In genomic region chr5:13745508-13745907, GRCh38 we compare ENCODE assay signal across 14 cellular contexts.
DNase-seq lines count a peak whose midpoint lies in the region; ATAC-seq, FAIRE-seq and TF ChIP-seq lines count a peak whose summit lies in the region.
"Had no signal": no experiment of that assay in that cellular context is flagged by ENCODE, and none has a peak within 500 bp of the region (broad histone marks: within the 10 kb centered on the region; RNA-seq: fewer than 3 reads in every experiment).

No MANE protein-coding gene starts in this region.

- H3K4me1 ChIP-seq in endothelial cell of umbilical vein (ENCODE audit: control insufficient read depth, extremely low read depth, insufficient read depth, low read length) (peaks cover 5% of the 10 kb centered on the region), heart left ventricle (no peaks in the 10 kb centered on the region)
- H3K4me1 ChIP-seq: heart right ventricle had no signal

- WGBS in heart left ventricle, 4 donors: 28 to 35% (median 31%) methylated on average over 3 of the region's 3 CpGs

- dilution Hi-C loops in endothelial cell of umbilical vein (cut with MboI; ENCODE audit: extremely low pct_ligation_motif_present, low sequenced_read_pairs): no loop called here

- H3K4me3 ChIP-seq in endothelial cell of umbilical vein (replicated peaks in 1 of 3; ENCODE audit: insufficient read depth in 1 of 3, low read depth in 1 of 3, low read length in 3 of 3) (no peak overlapping the region), heart left ventricle (no peak overlapping the region)
- H3K4me3 ChIP-seq: heart right ventricle, PC-9 had no signal

- DNase-seq in COLO829 (ENCODE audit: low spot score): peak; percentile 4
- peak; percentile 48 for DNase-seq in NCI-H226
- peak; percentile 60 for DNase-seq in endothelial cell of umbilical vein (ENCODE audit: low read depth, low spot score)
- peak; percentile 58 to 81 for DNase-seq in lung microvascular endothelial cell (ENCODE audit: low read depth in 2 of 2)
- DNase-seq in effector CD4-positive, alpha-beta T cell: no peak
- DNase-seq in heart left ventricle: no peak
- DNase-seq in caudate nucleus (lab: John Stamatoyannopoulos, UW): no peak
- DNase-seq: C1 segment of cervical spinal cord; heart right ventricle; PC-9; stimulated activated CD4-positive, alpha-beta T cell treated with anti-CD3 and anti-CD28 coated beads, Interleukin-1b, Interleukin-23, amount 100 ng/mL, for 48 hours; T-helper 9 cell had no signal

- intact Hi-C loops in endothelial cell of umbilical vein (cut with micrococcal nuclease) (no loop called here), heart left ventricle (cut with DNase I) (no loop called here)

- no peaks in the 10 kb centered on the region for H4K20me1 ChIP-seq in endothelial cell of umbilical vein (replicated peaks; ENCODE audit: control insufficient read depth, extremely low read depth, insufficient read depth, low read length)

- H3K79me2 ChIP-seq in endothelial cell of umbilical vein (ENCODE audit: control insufficient read depth, insufficient read depth, low read length): no peaks in the 10 kb centered on the region

- no peaks in the 10 kb centered on the region for H3K27me3 ChIP-seq in endothelial cell of umbilical vein (ENCODE audit: control insufficient read depth in 2 of 2, insufficient read depth in 2 of 2, low read length in 2 of 2)
- no peaks in the 10 kb centered on the region for H3K27me3 ChIP-seq in heart left ventricle
- H3K27me3 ChIP-seq: heart right ventricle had no signal

- H3K9me3 ChIP-seq in endothelial cell of umbilical vein (replicated peaks; ENCODE audit: control insufficient read depth, insufficient read depth, low read length) (no peaks in the 10 kb centered on the region), heart left ventricle (peaks cover 0 to 8% (median 0%) of the 10 kb centered on the region in 12 donors)

- H3K36me3 ChIP-seq in endothelial cell of umbilical vein (ENCODE audit: control insufficient read depth in 2 of 2, extremely low read depth in 1 of 2, insufficient read depth in 2 of 2, low read length in 2 of 2) (no peaks in the 10 kb centered on the region), heart left ventricle (no peaks in the 10 kb centered on the region)
- H3K36me3 ChIP-seq: heart right ventricle had no signal

- peak overlapping the region; percentile 5 for H3K27ac ChIP-seq in endothelial cell of umbilical vein (ENCODE audit: insufficient read depth, low read depth, low read length)
- H3K27ac ChIP-seq in heart left ventricle: no peak overlapping the region
- no peak overlapping the region for H3K27ac ChIP-seq in caudate nucleus (ENCODE audit: low read depth, low read length)
- H3K27ac ChIP-seq: heart right ventricle, PC-9 had no signal

- no peak for TF ChIP-seq CTCF in endothelial cell of umbilical vein (IDR thresholded peaks at IDR 0.05; ENCODE audit: extremely low read depth in 1 of 2, insufficient read depth in 1 of 2, low read depth in 1 of 2, low read length in 2 of 2)
- TF ChIP-seq CTCF in heart left ventricle (IDR thresholded peaks at IDR 0.05): no peak

- POLR2A ChIA-PET in endothelial cell of umbilical vein (lab: Charles Lee): no interaction called here

- peak; percentile 82 for FAIRE-seq in endothelial cell of umbilical vein (lab: Jason Lieb, UNC)

- peak overlapping the region; percentile 46 for H3K4me2 ChIP-seq in endothelial cell of umbilical vein (ENCODE audit: insufficient read depth, low read length)
- H3K4me2 ChIP-seq: PC-9 had no signal

- CTCF ChIA-PET in endothelial cell of umbilical vein (lab: Charles Lee): no interaction called here

- ATAC-seq in heart left ventricle (no peak), HG02973 (IDR thresholded peaks at IDR 0.05; ENCODE audit: unreplicated experiment) (no peak)
- ATAC-seq: heart right ventricle; stimulated activated memory B cell treated with anti-CD40 and anti-IgM and Interleukin-4, amounts not matched to agents 10 μg/mL and 1 μg/mL and 100 μg/mL, for 72 hours had no signal

- TF ChIP-seq POLR2A in endothelial cell of umbilical vein (IDR thresholded peaks at IDR 0.05; ENCODE audit: low read depth, low read length) (no peak), heart left ventricle (IDR thresholded peaks at IDR 0.05) (no peak)

- no TSS peak for BruUV-seq in endothelial cell of umbilical vein (replicated peaks; lab: Mats Ljungman, UMichigan)

- no peak overlapping the region for H2AFZ ChIP-seq in endothelial cell of umbilical vein (ENCODE audit: low read depth, low read length)
- H2AFZ ChIP-seq: PC-9 had no signal

- no peak overlapping the region for H3K9ac ChIP-seq in endothelial cell of umbilical vein (replicated peaks; ENCODE audit: extremely low read depth, insufficient read depth, low read length)

- H3K9me1 ChIP-seq in endothelial cell of umbilical vein (replicated peaks; ENCODE audit: control insufficient read depth, extremely low read depth, insufficient read depth, low read length): no peaks in the 10 kb centered on the region

TF ChIP-seq in endothelial cell of umbilical vein, 7 proteins besides CTCF, POLR2A, EP300 and RAD21:
- peak; percentile 42 for TF ChIP-seq JUN (IDR thresholded peaks at IDR 0.05; ENCODE audit: borderline replicate concordance, insufficient read depth, insufficient read length, low read depth)
- TF ChIP-seq FOS (IDR thresholded peaks at IDR 0.05; ENCODE audit: borderline replicate concordance, insufficient read depth, low read length): peak; percentile 90
- no peak for TF ChIP-seq MYC (IDR thresholded peaks at IDR 0.05; ENCODE audit: low read depth, low read length)
- TF ChIP-seq, protein P1, sequence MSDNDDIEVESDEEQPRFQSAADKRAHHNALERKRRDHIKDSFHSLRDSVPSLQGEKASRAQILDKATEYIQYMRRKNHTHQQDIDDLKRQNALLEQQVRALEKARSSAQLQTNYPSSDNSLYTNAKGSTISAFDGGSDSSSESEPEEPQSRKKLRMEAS (IDR thresholded peaks at IDR 0.05; ENCODE audit: insufficient read depth, insufficient read length): no peak

Comparison
In these comparisons a context has a peak if more than half of its experiments do, and no peak if none do; other contexts are left out.
1. DNase-seq: peak in COLO829 (single experiment), NCI-H226 (single experiment), endothelial cell of umbilical vein (single experiment) and lung microvascular endothelial cell (2 of 2); none in effector CD4-positive, alpha-beta T cell (single experiment), heart left ventricle (0 of 5) and caudate nucleus (0 of 61).